ENCODE assay signal across 14 cellular contexts in genomic region chr5:139304391-139305324, GRCh38. TPM values are rescaled to one million over a fixed set of nuclear protein-coding genes. Genes with fewer than 3 reads are reported as not detected.
DNase-seq lines count a peak whose midpoint lies in the region; ATAC-seq and TF ChIP-seq lines count a peak whose summit lies in the region.
"Had no signal": no experiment of that assay in that cellular context is flagged by ENCODE, and none has a peak within 500 bp of the region (broad histone marks: within the 10 kb centered on the region; RNA-seq: fewer than 3 reads in every experiment).

No MANE protein-coding gene starts in this region.

- WGBS in smooth muscle cell (ENCODE audit: low lambda C conversion rate), result 70% methylated on average over 3 of the region's 3 CpGs
- WGBS in thyroid gland, 2 donors, result 37 to 51% methylated on average over 3 of the region's 3 CpGs

- H3K4me1 ChIP-seq in MM.1S (ENCODE audit: low read length) (peaks cover 46% of the 10 kb centered on the region), smooth muscle cell (ENCODE audit: low read depth) (peaks cover 35% of the 10 kb centered on the region), thyroid gland (peaks cover 57 to 73% of the 10 kb centered on the region in 2 donors)

- no peak for TF ChIP-seq CTCF in MM.1S (IDR thresholded peaks at IDR 0.05; ENCODE audit: low read length)
- TF ChIP-seq CTCF in chondrocyte (IDR thresholded peaks at IDR 0.05), result no peak
- no peak for TF ChIP-seq CTCF in smooth muscle cell (IDR thresholded peaks at IDR 0.05; ENCODE audit: borderline replicate concordance, insufficient read depth, poor library complexity, severe bottlenecking)
- no peak for TF ChIP-seq CTCF in thyroid gland (IDR thresholded peaks at IDR 0.05)

- intact Hi-C loops in thyroid gland (cut with DNase I), result no loop called here

- H3K27me3 ChIP-seq in MM.1S (replicated peaks; ENCODE audit: insufficient read depth, low read length) (no peaks in the 10 kb centered on the region), smooth muscle cell (ENCODE audit: low read depth) (no peaks in the 10 kb centered on the region), thyroid gland (no peaks in the 10 kb centered on the region)
- H3K27me3 ChIP-seq: testis had no signal

- H3K4me3 ChIP-seq in MM.1S (ENCODE audit: low read length), result no peak overlapping the region
- H3K4me3 ChIP-seq in smooth muscle cell, result no peak overlapping the region
- H3K4me3 ChIP-seq in thyroid gland (replicated peaks in 1 of 3), result no peak overlapping the region
- H3K4me3 ChIP-seq: testis had no signal

- no peak for DNase-seq in activated T-cell treated with anti-CD3 and anti-CD28 coated beads, Interleukin-2, amount 50 U/mL, for 72 hours
- DNase-seq in activated T-cell treated with anti-CD3 and anti-CD28 coated beads for 4 hours (no peak), MM.1S (no peak), chondrocyte (ENCODE audit: low spot score) (no peak), smooth muscle cell (lab: John Stamatoyannopoulos, UW; ENCODE audit: unreplicated experiment) (no peak), COR-L47 (lab: John Stamatoyannopoulos, UW) (no peak), thyroid gland (no peak), kidney glomerular epithelial cell (lab: John Stamatoyannopoulos, UW) (no peak)
- DNase-seq: dermis blood vessel endothelial cell, DMS153, mammary epithelial cell, NCI-H1930, NCI-H526, testis had no signal

- peaks cover 0 to 14% of the 10 kb centered on the region in 2 donors for H3K36me3 Mint-ChIP-seq in activated T-cell treated with anti-CD3 and anti-CD28 coated beads, Interleukin-2, amount 50 U/mL, for 72 hours (ENCODE audit: insufficient read depth in 2 of 2)
- H3K36me3 Mint-ChIP-seq in chondrocyte (ENCODE audit: low read depth), result no peaks in the 10 kb centered on the region

- ATAC-seq in activated T-cell treated with anti-CD3 and anti-CD28 coated beads, Interleukin-2, amount 50 U/mL, for 72 hours (replicated peaks in 1 of 2), result no peak

- H4K20me1 ChIP-seq in MM.1S (ENCODE audit: insufficient read depth, low read length), result peaks cover 100% of the 10 kb centered on the region
- peaks cover 100% of the 10 kb centered on the region for H4K20me1 ChIP-seq in smooth muscle cell (ENCODE audit: low read depth)

- peaks cover 8% of the 10 kb centered on the region; the same call in 1 of the 2 replicates for H3K36me3 ChIP-seq in MM.1S (replicated peaks; ENCODE audit: insufficient read depth, low read length)
- no peaks in the 10 kb centered on the region for H3K36me3 ChIP-seq in smooth muscle cell (ENCODE audit: low read depth)
- no peaks in the 10 kb centered on the region for H3K36me3 ChIP-seq in thyroid gland

- no peak for TF ChIP-seq POLR2A in thyroid gland (IDR thresholded peaks at IDR 0.05)

- H3F3A ChIP-seq in MM.1S (ENCODE audit: insufficient read depth, low read length), result peaks cover 19% of the 10 kb centered on the region
- H3F3A ChIP-seq in smooth muscle cell (ENCODE audit: low read depth), result peaks cover 1% of the 10 kb centered on the region

- H3K9me3 ChIP-seq in MM.1S (replicated peaks; ENCODE audit: insufficient read depth, low read length) (no peaks in the 10 kb centered on the region), smooth muscle cell (replicated peaks; ENCODE audit: low read depth) (no peaks in the 10 kb centered on the region), thyroid gland (no peaks in the 10 kb centered on the region)
- H3K9me3 ChIP-seq: testis had no signal

- H3K9me3 Mint-ChIP-seq in activated T-cell treated with anti-CD3 and anti-CD28 coated beads, Interleukin-2, amount 50 U/mL, for 72 hours, result no peaks in the 10 kb centered on the region
- H3K9me3 Mint-ChIP-seq in chondrocyte (ENCODE audit: low read depth), result no peaks in the 10 kb centered on the region

- no peaks in the 10 kb centered on the region for H3K9me2 ChIP-seq in MM.1S (replicated peaks; ENCODE audit: insufficient read depth, low read length)

- H3K4me3 Mint-ChIP-seq in activated T-cell treated with anti-CD3 and anti-CD28 coated beads, Interleukin-2, amount 50 U/mL, for 72 hours, result peak overlapping the region; percentile 41 to 74
- no peak overlapping the region for H3K4me3 Mint-ChIP-seq in chondrocyte (ENCODE audit: unreplicated experiment)

- peak overlapping the region; percentile 37; the same call in 1 of the 2 replicates for H3K4me2 ChIP-seq in MM.1S (ENCODE audit: low read depth, low read length)
- peak overlapping the region; percentile 14 for H3K4me2 ChIP-seq in smooth muscle cell

- H3K9ac ChIP-seq in MM.1S (ENCODE audit: low read length) (no peak overlapping the region), smooth muscle cell (ENCODE audit: low read depth) (no peak overlapping the region)

- peak overlapping the region; percentile 21; the same call in 1 of the 2 replicates for H3K27ac ChIP-seq in MM.1S (ENCODE audit: low read length)
- peak overlapping the region; percentile 49 for H3K27ac ChIP-seq in smooth muscle cell (ENCODE audit: low read depth)
- H3K27ac ChIP-seq in thyroid gland, result no peak overlapping the region
- H3K27ac ChIP-seq: testis had no signal

- no peaks in the 10 kb centered on the region for H3K27me3 Mint-ChIP-seq in activated T-cell treated with anti-CD3 and anti-CD28 coated beads, Interleukin-2, amount 50 U/mL, for 72 hours (ENCODE audit: low read depth)
- no peaks in the 10 kb centered on the region for H3K27me3 Mint-ChIP-seq in chondrocyte (ENCODE audit: low read depth)

- H3K4me1 Mint-ChIP-seq in activated T-cell treated with anti-CD3 and anti-CD28 coated beads, Interleukin-2, amount 50 U/mL, for 72 hours (ENCODE audit: low read depth), result peaks cover 96% of the 10 kb centered on the region
- H3K4me1 Mint-ChIP-seq in chondrocyte (ENCODE audit: low read depth), result peaks cover 72% of the 10 kb centered on the region

- H2AFZ ChIP-seq in MM.1S (ENCODE audit: low read length) (no peak overlapping the region), smooth muscle cell (ENCODE audit: low read depth) (no peak overlapping the region)

- peaks cover 100% of the 10 kb centered on the region for H3K79me2 ChIP-seq in MM.1S (ENCODE audit: low read length)
- peaks cover 100% of the 10 kb centered on the region for H3K79me2 ChIP-seq in smooth muscle cell (ENCODE audit: low read depth)

- H3K27ac Mint-ChIP-seq in activated T-cell treated with anti-CD3 and anti-CD28 coated beads, Interleukin-2, amount 50 U/mL, for 72 hours, result peak overlapping the region; percentile 64
- H3K27ac Mint-ChIP-seq in chondrocyte (ENCODE audit: unreplicated experiment), result peak overlapping the region; percentile 53

RNA-seq across cellular contexts. Expression of gene MATR3, which starts 11.1 kb away (rescaled TPM):
- total RNA-seq in activated T-cell treated with anti-CD3 and anti-CD28 coated beads, Interleukin-2, amount 50 U/mL, for 72 hours, result 100 to 1,000 TPM; 124 to 164 TPM
- total RNA-seq in chondrocyte (150 to 218 TPM (median 153 TPM) in 3 replicates), smooth muscle cell (267 and 353 TPM in 2 replicates), thyroid gland (100 to 1,000 TPM; 343 to 366 (median 354) TPM)
- polyA plus RNA-seq in smooth muscle cell, result 151 and 169 TPM in 2 replicates

RNA-seq across cellular contexts. Expression of gene PAIP2, which starts 37.0 kb away (rescaled TPM):
- total RNA-seq in activated T-cell treated with anti-CD3 and anti-CD28 coated beads, Interleukin-2, amount 50 U/mL, for 72 hours, result 100 to 1,000 TPM; 141 to 144 TPM
- total RNA-seq in chondrocyte (43.8 to 53.0 TPM (median 47.9 TPM) in 3 replicates), smooth muscle cell (96.1 and 98.1 TPM in 2 replicates), thyroid gland (100 to 1,000 TPM in 3 of 4 donors, 10 to 100 TPM in 1; 92.7 to 136 (median 117) TPM)
- 120 and 123 TPM in 2 replicates for polyA plus RNA-seq in smooth muscle cell

Comparison
In these comparisons a context has a peak if more than half of its experiments do, and no peak if none do; other contexts are left out.
1. H3K27ac ChIP-seq: peak in MM.1S (single experiment) and smooth muscle cell (single experiment); none in thyroid gland (0 of 3).